Comparison of ENCODE assay signal across 1 cellular context in the genomic region with DNA sequence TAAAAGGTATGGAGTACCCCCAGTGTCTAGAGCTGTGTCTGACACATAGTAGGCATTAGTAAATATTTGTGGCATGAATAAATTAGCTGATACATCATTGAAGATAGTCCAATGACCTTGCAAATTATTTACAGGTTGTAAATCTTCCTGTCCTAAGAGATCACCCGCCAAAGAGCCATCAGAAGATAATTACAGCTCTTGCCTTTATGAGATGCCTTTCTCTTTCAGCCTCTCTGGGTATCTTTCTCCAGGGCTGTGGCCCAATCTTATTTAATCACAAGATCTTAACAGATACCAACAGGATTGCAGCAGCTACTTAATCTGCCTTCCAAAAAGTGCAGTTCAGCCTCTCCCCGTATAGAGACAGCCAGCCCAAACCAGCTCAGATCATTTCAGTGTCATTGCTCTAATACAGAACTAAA.
A peak's percentile ranks its signal among the peaks of the same experiment; 100 is the strongest.
TF ChIP-seq lines count a peak whose summit lies in the region.

No MANE protein-coding gene starts in this region.

TF ChIP-seq in K562, 482 proteins besides CTCF, POLR2A, EP300 and RAD21 (continued from another document):
- TF ChIP-seq, protein P1, sequence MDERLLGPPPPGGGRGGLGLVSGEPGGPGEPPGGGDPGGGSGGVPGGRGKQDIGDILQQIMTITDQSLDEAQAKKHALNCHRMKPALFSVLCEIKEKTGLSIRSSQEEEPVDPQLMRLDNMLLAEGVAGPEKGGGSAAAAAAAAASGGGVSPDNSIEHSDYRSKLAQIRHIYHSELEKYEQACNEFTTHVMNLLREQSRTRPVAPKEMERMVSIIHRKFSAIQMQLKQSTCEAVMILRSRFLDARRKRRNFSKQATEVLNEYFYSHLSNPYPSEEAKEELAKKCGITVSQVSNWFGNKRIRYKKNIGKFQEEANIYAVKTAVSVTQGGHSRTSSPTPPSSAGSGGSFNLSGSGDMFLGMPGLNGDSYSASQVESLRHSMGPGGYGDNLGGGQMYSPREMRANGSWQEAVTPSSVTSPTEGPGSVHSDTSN (CRISPR knock-in tag; IDR thresholded peaks at IDR 0.05; ENCODE audit: low read depth) = no peak
- TF ChIP-seq, protein P1 (tag; conservative IDR thresholded peaks at IDR 0.05; ENCODE audit: low read depth) = peak; percentile 52; the same call in 1 of the 2 replicates
